In the genomic region with DNA sequence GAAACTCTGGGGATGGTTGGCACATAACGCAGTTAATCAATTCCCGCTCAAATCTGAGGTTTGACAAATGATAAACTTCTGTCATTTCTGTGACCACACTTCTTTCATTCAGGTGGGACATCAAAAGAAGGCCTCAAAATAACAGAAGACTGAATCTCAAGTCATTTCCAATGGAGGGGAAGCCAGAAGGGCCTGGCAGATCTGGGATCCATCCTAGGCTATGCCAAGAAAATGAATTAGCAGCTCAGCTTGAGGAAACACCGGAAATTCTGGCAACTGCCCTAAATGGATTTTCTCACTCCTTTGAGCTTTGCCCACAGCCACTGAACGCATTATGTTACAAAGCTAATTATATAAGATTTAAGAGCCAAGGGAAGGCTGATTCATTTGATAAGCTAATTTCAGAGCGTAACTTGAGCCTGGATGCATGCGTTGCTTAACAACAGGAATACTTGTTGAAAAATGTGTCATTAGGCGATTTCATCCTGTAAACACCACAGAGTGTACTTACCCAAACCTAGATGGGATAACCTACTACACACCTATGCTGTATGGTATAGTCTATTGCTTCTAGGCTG, we compare ENCODE assay signal across 8 cellular contexts. TPM values are rescaled to one million over a fixed set of nuclear protein-coding genes. Genes with fewer than 3 reads are reported as not detected.
DNase-seq lines count a peak whose midpoint lies in the region; ATAC-seq and TF ChIP-seq lines count a peak whose summit lies in the region.

No MANE protein-coding gene starts in this region.

- peak overlapping the region in 1 of 2 donors; percentile 62 for H3K27ac Mint-ChIP-seq in natural killer cell

- DNase-seq in H4 (ENCODE audit: low spot score) (peak; percentile 73), NCI-H524 (lab: John Stamatoyannopoulos, UW) (peak; percentile 72 to 93), putamen (ENCODE audit: low spot score) (peak; percentile 74), natural killer cell (no peak), activated gamma-delta T cell treated with Interleukin-2 at 50 U/mL for 16 hours (no peak), Right ventricle myocardium inferior (ENCODE audit: missing footprints) (no peak)

- no peaks in the 10 kb centered on the region for H3K36me3 Mint-ChIP-seq in natural killer cell

- no peak for TF ChIP-seq CTCF in natural killer cell (IDR thresholded peaks at IDR 0.05)

- peak; percentile 38 for ATAC-seq in esophagus mucosa
- ATAC-seq in natural killer cell = no peak
- no peak for ATAC-seq in Right ventricle myocardium inferior
- ATAC-seq in GM19395 (IDR thresholded peaks at IDR 0.05; ENCODE audit: unreplicated experiment) = no peak

- intact Hi-C loops in natural killer cell (cut with micrococcal nuclease) = no loop called here
- intact Hi-C loops in Right ventricle myocardium inferior (cut with DNase I) = loop anchor here (10.0 kb wide), 1 partner anchor 97 kb away; no protein-coding TSS in a partner anchor

- peaks cover 7 to 13% of the 10 kb centered on the region in 2 donors for H3K4me1 Mint-ChIP-seq in natural killer cell

- no peaks in the 10 kb centered on the region for H3K9me3 Mint-ChIP-seq in natural killer cell

- no peaks in the 10 kb centered on the region for H3K27me3 Mint-ChIP-seq in natural killer cell (ENCODE audit: low read depth in 2 of 2)

- H3K4me3 Mint-ChIP-seq in natural killer cell = no peak overlapping the region

RNA-seq across cellular contexts. Expression of gene NR1D2, which starts 47.1 kb away (rescaled TPM):
- total RNA-seq in H4 (2014; rRNA removed; shearing (Covaris generic)) = 17.7 and 20.2 TPM in 2 replicates
- total RNA-seq in esophagus mucosa (14.1 TPM), natural killer cell (10 to 100 TPM; 72.5 to 94.2 (median 92.1) TPM), Right ventricle myocardium inferior (44.5 TPM)

Comparison
In these comparisons a context has a peak if more than half of its experiments do, and no peak if none do; other contexts are left out.
1. DNase-seq: peak in H4 (single experiment), NCI-H524 (2 of 2) and putamen (single experiment); none in natural killer cell (single experiment), activated gamma-delta T cell treated with Interleukin-2 at 50 U/mL for 16 hours (single experiment) and Right ventricle myocardium inferior (single experiment).